In genomic region chr2:86225581-86225980, GRCh38 we compare ENCODE assay signal across 10 cellular contexts. TPM values are rescaled to one million over a fixed set of nuclear protein-coding genes. Genes with fewer than 3 reads are reported as not detected.
A peak's percentile ranks its signal among the peaks of the same experiment; 100 is the strongest.
DNase-seq lines count a peak whose midpoint lies in the region; ATAC-seq and TF ChIP-seq lines count a peak whose summit lies in the region.
"Had no signal": no experiment of that assay in that cellular context is flagged by ENCODE, and none has a peak within 500 bp of the region (broad histone marks: within the 10 kb centered on the region; RNA-seq: fewer than 3 reads in every experiment).

No MANE protein-coding gene starts in this region.

- H3K27me3 ChIP-seq in SJCRH30, result peaks cover 6% of the 10 kb centered on the region; the same call in 1 of the 2 replicates
- H3K27me3 ChIP-seq in effector memory CD4-positive, alpha-beta T cell (replicated peaks; ENCODE audit: control insufficient read depth, insufficient read depth, low read length, poor library complexity, severe bottlenecking), result no peaks in the 10 kb centered on the region
- H3K27me3 ChIP-seq: pancreas had no signal

- DNase-seq in AG08395 (ENCODE audit: low spot score) (peak; percentile 27), NB4 (ENCODE audit: low read depth) (peak; percentile 70), lung microvascular endothelial cell (ENCODE audit: low read depth in 2 of 2) (peak; percentile 82 to 95), superior temporal gyrus (ENCODE audit: extremely low spot score) (peak; percentile 60), SJCRH30 (no peak)
- DNase-seq in activated naive CD4-positive, alpha-beta T cell treated with anti-CD3 and anti-CD28 coated beads, Interleukin-2, amount 10 ng/mL, durations not matched to agents 7 days and 5 days, result peak; percentile 81
- DNase-seq in effector memory CD4-positive, alpha-beta T cell, result no peak
- DNase-seq: pancreas had no signal

- no peak for TF ChIP-seq POLR2A in NB4 (IDR thresholded peaks at IDR 0.05; ENCODE audit: extremely low read depth, insufficient read length)

- H3K27me3 Mint-ChIP-seq in activated naive CD4-positive, alpha-beta T cell treated with anti-CD3 and anti-CD28 coated beads, Interleukin-2, amount 10 ng/mL, durations not matched to agents 7 days and 5 days, result peaks cover 9% of the 10 kb centered on the region

- no peak overlapping the region for H3K4me3 ChIP-seq in NB4 (ENCODE audit: low read depth, low read length)
- no peak overlapping the region for H3K4me3 ChIP-seq in SJCRH30
- H3K4me3 ChIP-seq in effector memory CD4-positive, alpha-beta T cell (ENCODE audit: insufficient read depth, low read depth, low read length, poor library complexity, severe bottlenecking), result no peak overlapping the region
- H3K4me3 ChIP-seq: pancreas had no signal

- peaks cover 34% of the 10 kb centered on the region for H3K4me1 Mint-ChIP-seq in activated naive CD4-positive, alpha-beta T cell treated with anti-CD3 and anti-CD28 coated beads, Interleukin-2, amount 10 ng/mL, durations not matched to agents 7 days and 5 days

- no peak overlapping the region for H3K27ac ChIP-seq in SJCRH30
- H3K27ac ChIP-seq in effector memory CD4-positive, alpha-beta T cell (ENCODE audit: insufficient read depth, low read length, poor library complexity, severe bottlenecking), result no peak overlapping the region
- H3K27ac ChIP-seq: pancreas, VCaP had no signal

- no peaks in the 10 kb centered on the region for H3K36me3 Mint-ChIP-seq in activated naive CD4-positive, alpha-beta T cell treated with anti-CD3 and anti-CD28 coated beads, Interleukin-2, amount 10 ng/mL, durations not matched to agents 7 days and 5 days

- no peak for TF ChIP-seq CTCF in NB4 (IDR thresholded peaks at IDR 0.05; ENCODE audit: low read depth, low read length)

- no peaks in the 10 kb centered on the region for H3K9me3 Mint-ChIP-seq in activated naive CD4-positive, alpha-beta T cell treated with anti-CD3 and anti-CD28 coated beads, Interleukin-2, amount 10 ng/mL, durations not matched to agents 7 days and 5 days

- no peaks in the 10 kb centered on the region for H3K4me1 ChIP-seq in SJCRH30
- H3K4me1 ChIP-seq in effector memory CD4-positive, alpha-beta T cell (ENCODE audit: control insufficient read depth, insufficient read depth, low read length, poor library complexity, severe bottlenecking), result peaks cover 4% of the 10 kb centered on the region

- ATAC-seq in GM19468 (IDR thresholded peaks at IDR 0.05; ENCODE audit: extremely low read depth, unreplicated experiment), result peak; percentile 61

- H3K36me3 ChIP-seq in SJCRH30, result no peaks in the 10 kb centered on the region
- H3K36me3 ChIP-seq in effector memory CD4-positive, alpha-beta T cell (ENCODE audit: control insufficient read depth, insufficient read depth, low read length), result no peaks in the 10 kb centered on the region
- H3K36me3 ChIP-seq: pancreas had no signal

- H3K4me3 Mint-ChIP-seq in activated naive CD4-positive, alpha-beta T cell treated with anti-CD3 and anti-CD28 coated beads, Interleukin-2, amount 10 ng/mL, durations not matched to agents 7 days and 5 days, result no peak overlapping the region

- H3K9me3 ChIP-seq in SJCRH30 (replicated peaks), result no peaks in the 10 kb centered on the region
- H3K9me3 ChIP-seq in effector memory CD4-positive, alpha-beta T cell (ENCODE audit: control insufficient read depth, low read length), result no peaks in the 10 kb centered on the region
- H3K9me3 ChIP-seq: pancreas had no signal

- CTCF ChIA-PET in activated naive CD4-positive, alpha-beta T cell treated with anti-CD3 and anti-CD28 coated beads, Interleukin-2, amount 10 ng/mL, durations not matched to agents 7 days and 5 days (lab: Charles Lee), result interaction anchor here (2.5 kb wide), 1 partner anchor 71 kb away, joined by 10 read pairs; no protein-coding TSS in a partner anchor

- H3K27ac Mint-ChIP-seq in activated naive CD4-positive, alpha-beta T cell treated with anti-CD3 and anti-CD28 coated beads, Interleukin-2, amount 10 ng/mL, durations not matched to agents 7 days and 5 days, result peak overlapping the region; percentile 94

RNA-seq across cellular contexts. Expression of gene MRPL35, which starts 26.3 kb away (rescaled TPM):
- total RNA-seq in lung microvascular endothelial cell, result 24.0 and 25.6 TPM in 2 replicates
- total RNA-seq in SJCRH30 (2014; rRNA removed; shearing (Covaris generic)), result 57.1 and 70.8 TPM in 2 replicates

RNA-seq across cellular contexts. Expression of gene IMMT, which starts 30.3 kb away (rescaled TPM):
- 33.7 and 41.2 TPM in 2 replicates for total RNA-seq in lung microvascular endothelial cell
- total RNA-seq in SJCRH30 (2014; rRNA removed; shearing (Covaris generic)), result 156 and 162 TPM in 2 replicates

Comparison
In these comparisons a context has a peak if more than half of its experiments do, and no peak if none do; other contexts are left out.
1. DNase-seq: peak in AG08395 (single experiment), NB4 (single experiment), activated naive CD4-positive, alpha-beta T cell treated with anti-CD3 and anti-CD28 coated beads, Interleukin-2, amount 10 ng/mL, durations not matched to agents 7 days and 5 days (single experiment), lung microvascular endothelial cell (2 of 2) and superior temporal gyrus (single experiment); none in SJCRH30 (0 of 2) and effector memory CD4-positive, alpha-beta T cell (0 of 3).